ENCODE assay signal across 25 cellular contexts in the genomic region with DNA sequence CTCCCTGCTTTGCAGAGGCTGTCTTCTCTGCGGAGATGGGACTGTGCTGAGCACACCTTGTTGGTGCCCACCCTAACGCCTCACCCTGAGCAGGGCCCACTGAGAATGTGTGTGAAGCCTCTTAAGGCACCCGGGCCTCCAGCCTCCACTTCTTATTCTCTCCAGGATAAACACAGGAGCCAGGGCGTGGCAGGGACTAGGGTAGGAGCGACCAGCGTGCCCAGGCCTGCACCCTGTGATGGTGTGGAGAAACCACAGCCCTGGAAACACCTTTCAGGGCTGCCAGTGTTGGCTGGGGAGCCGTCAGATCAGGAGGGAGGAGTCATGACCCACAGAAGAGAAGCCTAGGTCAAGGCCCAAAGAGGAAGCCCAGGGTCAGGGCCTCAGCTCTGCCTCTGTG. TPM values are rescaled to one million over a fixed set of nuclear protein-coding genes. Genes with fewer than 3 reads are reported as not detected.
DNase-seq lines count a peak whose midpoint lies in the region; ATAC-seq, FAIRE-seq and TF ChIP-seq lines count a peak whose summit lies in the region.
"Had no signal": no experiment of that assay in that cellular context is flagged by ENCODE, and none has a peak within 500 bp of the region (broad histone marks: within the 10 kb centered on the region; RNA-seq: fewer than 3 reads in every experiment).

No MANE protein-coding gene starts in this region.

- no peak for FAIRE-seq in small intestine (lab: Jason Lieb, UNC)

- H3K4me1 Mint-ChIP-seq in activated CD8-positive, alpha-beta T cell treated with anti-CD3 and anti-CD28 coated beads for 36 hours (ENCODE audit: low read depth), result peaks cover 72% of the 10 kb centered on the region
- H3K4me1 Mint-ChIP-seq in activated CD8-positive, alpha-beta T cell treated with anti-CD3 and anti-CD28 coated beads, Interleukin-2, amount 10 ng/mL, durations not matched to agents 7 days and 5 days (ENCODE audit: low read depth), result peaks cover 46% of the 10 kb centered on the region
- H3K4me1 Mint-ChIP-seq in endodermal cell, result no peaks in the 10 kb centered on the region
- H3K4me1 Mint-ChIP-seq in CD8-positive, alpha-beta memory T cell, result peaks cover 0 to 2% (median 0%) of the 10 kb centered on the region in 3 donors
- H3K4me1 Mint-ChIP-seq: neural crest cell had no signal

- H3K27ac Mint-ChIP-seq in activated CD8-positive, alpha-beta T cell treated with anti-CD3 and anti-CD28 coated beads for 36 hours, result peak overlapping the region; percentile 25
- no peak overlapping the region for H3K27ac Mint-ChIP-seq in activated CD8-positive, alpha-beta T cell treated with anti-CD3 and anti-CD28 coated beads, Interleukin-2, amount 10 ng/mL, durations not matched to agents 7 days and 5 days
- no peak overlapping the region for H3K27ac Mint-ChIP-seq in endodermal cell
- no peak overlapping the region for H3K27ac Mint-ChIP-seq in CD8-positive, alpha-beta memory T cell
- H3K27ac Mint-ChIP-seq: activated naive CD8-positive, alpha-beta T cell; effector memory CD8-positive, alpha-beta T cell had no signal

- intact Hi-C loops in activated CD8-positive, alpha-beta T cell treated with anti-CD3 and anti-CD28 coated beads for 36 hours (cut with micrococcal nuclease), result loop anchor here (10.0 kb wide), 1 partner anchor 81 kb away; no protein-coding TSS in a partner anchor

- no peak for TF ChIP-seq POLR2A in upper lobe of left lung (IDR thresholded peaks at IDR 0.05)

- H3K27ac ChIP-seq in RWPE1 (peak overlapping the region; percentile 92), endodermal cell (ENCODE audit: low read depth, low read length) (no peak overlapping the region), small intestine (ENCODE audit: low read depth in 1 of 2, low read length in 1 of 2) (peak overlapping the region in 1 of 2 donors; percentile 3), upper lobe of left lung (no peak overlapping the region)
- no peak overlapping the region for H3K27ac ChIP-seq in CD8-positive, alpha-beta memory T cell (ENCODE audit: low read depth, low read length)
- H3K27ac ChIP-seq: C4-2B, left lung, Peyer's patch, upper lobe of right lung had no signal

- no peaks in the 10 kb centered on the region for H3K9me3 Mint-ChIP-seq in activated CD8-positive, alpha-beta T cell treated with anti-CD3 and anti-CD28 coated beads for 36 hours
- H3K9me3 Mint-ChIP-seq in activated CD8-positive, alpha-beta T cell treated with anti-CD3 and anti-CD28 coated beads, Interleukin-2, amount 10 ng/mL, durations not matched to agents 7 days and 5 days (ENCODE audit: insufficient read depth), result no peaks in the 10 kb centered on the region
- no peaks in the 10 kb centered on the region for H3K9me3 Mint-ChIP-seq in endodermal cell
- no peaks in the 10 kb centered on the region for H3K9me3 Mint-ChIP-seq in CD8-positive, alpha-beta memory T cell
- H3K9me3 Mint-ChIP-seq: effector memory CD8-positive, alpha-beta T cell; neural crest cell had no signal

- 88 to 98% methylated on average over 6 to 7 of the region's 7 CpGs for WGBS in endodermal cell (ENCODE audit: insufficient coverage in 1 of 2, insufficient read length in 1 of 2), 2 experiments
- WGBS in small intestine, 3 donors, result 47 to 68% (median 64%) methylated on average over 7 of the region's 7 CpGs
- WGBS in upper lobe of left lung, 2 donors, result 75 to 84% methylated on average over 5 to 7 of the region's 7 CpGs

- H3K4me1 ChIP-seq in endodermal cell (ENCODE audit: control insufficient read depth, insufficient read depth, low read length), result no peaks in the 10 kb centered on the region
- H3K4me1 ChIP-seq in small intestine (ENCODE audit: control insufficient read depth in 2 of 2, insufficient read depth in 1 of 2, low read depth in 1 of 2, low read length in 1 of 2), result peaks cover 0 to 9% of the 10 kb centered on the region in 2 donors
- peaks cover 0 to 11% (median 8%) of the 10 kb centered on the region in 4 donors for H3K4me1 ChIP-seq in upper lobe of left lung
- H3K4me1 ChIP-seq in CD8-positive, alpha-beta memory T cell (ENCODE audit: insufficient read depth, low read length), result no peaks in the 10 kb centered on the region

- H3K9me3 ChIP-seq in endodermal cell (ENCODE audit: control insufficient read depth, low read length), result no peaks in the 10 kb centered on the region
- H3K9me3 ChIP-seq in small intestine (ENCODE audit: control insufficient read depth, low read depth), result no peaks in the 10 kb centered on the region
- H3K9me3 ChIP-seq in upper lobe of left lung, result no peaks in the 10 kb centered on the region
- no peaks in the 10 kb centered on the region for H3K9me3 ChIP-seq in CD8-positive, alpha-beta memory T cell (ENCODE audit: low read length)
- H3K9me3 ChIP-seq: left lung, Peyer's patch, upper lobe of right lung had no signal

- H3K36me3 ChIP-seq in endodermal cell (ENCODE audit: control insufficient read depth, insufficient read depth, low read length) (no peaks in the 10 kb centered on the region), small intestine (ENCODE audit: control insufficient read depth in 2 of 2, insufficient read depth in 2 of 2, low read length in 2 of 2) (peaks cover 5 to 12% of the 10 kb centered on the region in 2 donors), upper lobe of left lung (peaks cover 0 to 10% (median 5%) of the 10 kb centered on the region in 4 donors)
- H3K36me3 ChIP-seq in CD8-positive, alpha-beta memory T cell (ENCODE audit: insufficient read depth, low read length), result no peaks in the 10 kb centered on the region

- no peak for TF ChIP-seq CTCF in activated CD8-positive, alpha-beta T cell treated with anti-CD3 and anti-CD28 coated beads for 36 hours (IDR thresholded peaks at IDR 0.05)
- TF ChIP-seq CTCF in RWPE1 (conservative IDR thresholded peaks at IDR 0.05; ENCODE audit: low read depth), result no peak
- TF ChIP-seq CTCF in endodermal cell (conservative IDR thresholded peaks at IDR 0.05), result no peak
- TF ChIP-seq CTCF in upper lobe of left lung (IDR thresholded peaks at IDR 0.05), result no peak

- H3K4me3 ChIP-seq in endodermal cell (ENCODE audit: low read length), result no peak overlapping the region
- H3K4me3 ChIP-seq in small intestine (ENCODE audit: low read depth in 1 of 2, low read length in 2 of 2), result no peak overlapping the region
- H3K4me3 ChIP-seq in upper lobe of left lung, result no peak overlapping the region
- no peak overlapping the region for H3K4me3 ChIP-seq in CD8-positive, alpha-beta memory T cell (ENCODE audit: low read length)
- H3K4me3 ChIP-seq: left lung, Peyer's patch, smooth muscle cell, upper lobe of right lung had no signal

- peaks cover 74% of the 10 kb centered on the region for H3K36me3 Mint-ChIP-seq in activated CD8-positive, alpha-beta T cell treated with anti-CD3 and anti-CD28 coated beads for 36 hours (ENCODE audit: low read depth)
- H3K36me3 Mint-ChIP-seq in activated CD8-positive, alpha-beta T cell treated with anti-CD3 and anti-CD28 coated beads, Interleukin-2, amount 10 ng/mL, durations not matched to agents 7 days and 5 days (ENCODE audit: low read depth), result peaks cover 25% of the 10 kb centered on the region
- no peaks in the 10 kb centered on the region for H3K36me3 Mint-ChIP-seq in endodermal cell (ENCODE audit: low read depth)
- no peaks in the 10 kb centered on the region for H3K36me3 Mint-ChIP-seq in CD8-positive, alpha-beta memory T cell

- no peaks in the 10 kb centered on the region for H3K27me3 Mint-ChIP-seq in activated CD8-positive, alpha-beta T cell treated with anti-CD3 and anti-CD28 coated beads for 36 hours
- no peaks in the 10 kb centered on the region for H3K27me3 Mint-ChIP-seq in activated CD8-positive, alpha-beta T cell treated with anti-CD3 and anti-CD28 coated beads, Interleukin-2, amount 10 ng/mL, durations not matched to agents 7 days and 5 days (ENCODE audit: low read depth)
- peaks cover 6% of the 10 kb centered on the region for H3K27me3 Mint-ChIP-seq in endodermal cell (ENCODE audit: insufficient read depth)
- H3K27me3 Mint-ChIP-seq in CD8-positive, alpha-beta memory T cell, result no peaks in the 10 kb centered on the region
- H3K27me3 Mint-ChIP-seq: activated naive CD8-positive, alpha-beta T cell; effector memory CD8-positive, alpha-beta T cell had no signal

- POLR2A ChIA-PET in activated CD8-positive, alpha-beta T cell treated with anti-CD3 and anti-CD28 coated beads for 36 hours (lab: Charles Lee), result interaction anchor here (0.9 to 3.0 kb wide), 4 partner anchors 8 to 43 kb away, joined by 3 to 15 read pairs (median 6); partner anchors contain the start of gene VDR
- POLR2A ChIA-PET in activated CD8-positive, alpha-beta T cell treated with anti-CD3 and anti-CD28 coated beads, Interleukin-2, amount 10 ng/mL, durations not matched to agents 7 days and 5 days (lab: Charles Lee), result interaction anchor here (0.5 kb wide), 1 partner anchor 108 kb away, joined by 3 read pairs; no protein-coding TSS in a partner anchor
- POLR2A ChIA-PET in RWPE1 (lab: Yijun Ruan, JAX; ENCODE audit: low non-redundant PET), result no interaction called here
- POLR2A ChIA-PET in CD8-positive, alpha-beta memory T cell (lab: Charles Lee), result no interaction called here

- H3K27me3 ChIP-seq in endodermal cell (ENCODE audit: control insufficient read depth, insufficient read depth, low read length, poor library complexity, severe bottlenecking) (no peaks in the 10 kb centered on the region), small intestine (ENCODE audit: control insufficient read depth in 2 of 2, insufficient read depth in 2 of 2, low read length in 2 of 2) (no peaks in the 10 kb centered on the region), upper lobe of left lung (no peaks in the 10 kb centered on the region)
- H3K27me3 ChIP-seq in CD8-positive, alpha-beta memory T cell (ENCODE audit: insufficient read depth, low read length, poor library complexity, severe bottlenecking), result no peaks in the 10 kb centered on the region
- H3K27me3 ChIP-seq: left lung, Peyer's patch, upper lobe of right lung had no signal

- TF ChIP-seq EP300 in upper lobe of left lung (IDR thresholded peaks at IDR 0.05), result no peak

- no peak overlapping the region for H3K9ac ChIP-seq in endodermal cell (ENCODE audit: extremely low read depth, low read length, poor library complexity, severe bottlenecking)

- no peak for DNase-seq in activated CD8-positive, alpha-beta T cell treated with anti-CD3 and anti-CD28 coated beads for 36 hours
- no peak for DNase-seq in activated CD8-positive, alpha-beta T cell treated with anti-CD3 and anti-CD28 coated beads, Interleukin-2, amount 10 ng/mL, durations not matched to agents 7 days and 5 days
- DNase-seq in RWPE1 (ENCODE audit: low spot score) (peak; percentile 94), endodermal cell (peak; percentile 35), small intestine (peak; percentile 28), SKM-1 (lab: John Stamatoyannopoulos, UW; ENCODE audit: unreplicated experiment) (no peak), upper lobe of left lung (no peak)
- DNase-seq in CD8-positive, alpha-beta memory T cell, result no peak
- DNase-seq: activated CD4-positive, CD25-positive, alpha-beta regulatory T cell treated with anti-CD3 and anti-CD28 coated beads, Interleukin-2, amount 50 U/mL, for 72 hours; activated CD8-positive, alpha-beta memory T cell treated with anti-CD3 and anti-CD28 coated beads, Interleukin-2, amount 50 U/mL, for 48 hours; DMS 273 treated with DMSO at 0.1 percent for 48 hours; effector memory CD8-positive, alpha-beta T cell; HCEC 1CT; head of caudate nucleus; left lung; NCI-H1048; NCI-H187 treated with DMSO at 0.1 percent for 48 hours; Peyer's patch; stimulated activated CD4-positive, alpha-beta T cell treated with anti-CD3 and anti-CD28 coated beads, Interleukin-4, amount 100 ng/mL, for 1 hour; T1000; upper lobe of right lung had no signal

- ATAC-seq in activated CD8-positive, alpha-beta T cell treated with anti-CD3 and anti-CD28 coated beads for 36 hours, result no peak
- no peak for ATAC-seq in activated CD8-positive, alpha-beta T cell treated with anti-CD3 and anti-CD28 coated beads, Interleukin-2, amount 10 ng/mL, durations not matched to agents 7 days and 5 days
- no peak for ATAC-seq in upper lobe of left lung (ENCODE audit: low FRiP score in 2 of 2)
- ATAC-seq: effector memory CD8-positive, alpha-beta T cell; left lung; upper lobe of right lung had no signal

- CTCF ChIA-PET in activated CD8-positive, alpha-beta T cell treated with anti-CD3 and anti-CD28 coated beads for 36 hours (lab: Charles Lee), result interaction anchor here (0.6 to 3.7 kb wide), 4 partner anchors 20 to 121 kb away, joined by 3 to 22 read pairs (median 12); partner anchors contain the start of gene VDR
- CTCF ChIA-PET in activated CD8-positive, alpha-beta T cell treated with anti-CD3 and anti-CD28 coated beads, Interleukin-2, amount 10 ng/mL, durations not matched to agents 7 days and 5 days (lab: Charles Lee), result interaction anchor here (1.4 to 4.4 kb wide), 5 partner anchors 20 to 121 kb away, joined by 3 to 22 read pairs (median 8); partner anchors contain the start of gene TMEM106C
- CTCF ChIA-PET in RWPE1 (lab: Yijun Ruan, JAX), result no interaction called here
- CTCF ChIA-PET in CD8-positive, alpha-beta memory T cell (lab: Charles Lee), result interaction anchor here (1.3 kb wide), 1 partner anchor 16 kb away, joined by 3 read pairs; no protein-coding TSS in a partner anchor

- no peak overlapping the region for H3K4me3 Mint-ChIP-seq in activated CD8-positive, alpha-beta T cell treated with anti-CD3 and anti-CD28 coated beads for 36 hours
- no peak overlapping the region for H3K4me3 Mint-ChIP-seq in activated CD8-positive, alpha-beta T cell treated with anti-CD3 and anti-CD28 coated beads, Interleukin-2, amount 10 ng/mL, durations not matched to agents 7 days and 5 days
- H3K4me3 Mint-ChIP-seq in endodermal cell, result no peak overlapping the region
- no peak overlapping the region for H3K4me3 Mint-ChIP-seq in CD8-positive, alpha-beta memory T cell
- H3K4me3 Mint-ChIP-seq: activated naive CD8-positive, alpha-beta T cell; effector memory CD8-positive, alpha-beta T cell; neural crest cell had no signal

RNA-seq across cellular contexts. Expression of gene VDR, which starts 41.3 kb away (rescaled TPM):
- total RNA-seq in activated CD8-positive, alpha-beta T cell treated with anti-CD3 and anti-CD28 coated beads for 36 hours, result 10 to 100 TPM; 84.6 to 86.4 TPM
- total RNA-seq in activated CD8-positive, alpha-beta T cell treated with anti-CD3 and anti-CD28 coated beads, Interleukin-2, amount 10 ng/mL, durations not matched to agents 7 days and 5 days, result 10 to 100 TPM; 13.2 to 14.5 TPM
- under 1 TPM in 1 of 2 donors, not detected in 1; 0.04 TPM for total RNA-seq in endodermal cell
- not detected for polyA plus RNA-seq in endodermal cell (2013, experiment 1 of 2)
- polyA plus RNA-seq in endodermal cell (2013, experiment 2 of 2), result not detected
- polyA plus RNA-seq in small intestine, result 10 to 100 TPM; 36.7 to 61.0 (median 47.0) TPM
- 10 to 100 TPM; 23.0 to 41.1 (median 27.5) TPM for total RNA-seq in upper lobe of left lung
- 10 to 100 TPM; 79.6 to 83.4 TPM for total RNA-seq in CD8-positive, alpha-beta memory T cell
- 0.54 TPM for polyA plus RNA-seq in CD8-positive, alpha-beta memory T cell
- total RNA-seq: neural crest cell had no signal

RNA-seq across cellular contexts. Expression of gene HDAC7, which starts 43.8 kb away (rescaled TPM):
- total RNA-seq in activated CD8-positive, alpha-beta T cell treated with anti-CD3 and anti-CD28 coated beads for 36 hours, result 100 to 1,000 TPM; 373 to 382 TPM
- 100 to 1,000 TPM; 180 to 207 TPM for total RNA-seq in activated CD8-positive, alpha-beta T cell treated with anti-CD3 and anti-CD28 coated beads, Interleukin-2, amount 10 ng/mL, durations not matched to agents 7 days and 5 days
- 100 to 1,000 TPM; 146 to 154 TPM for total RNA-seq in endodermal cell
- polyA plus RNA-seq in endodermal cell (2013, experiment 1 of 2), result 73.0 TPM
- polyA plus RNA-seq in endodermal cell (2013, experiment 2 of 2), result 68.5 TPM
- 10 to 100 TPM in 1 of 3 donors, 1 to 10 TPM in 2; 2.2 to 30.3 (median 6.2) TPM for polyA plus RNA-seq in small intestine
- 100 to 1,000 TPM in 4 of 6 donors, 10 to 100 TPM in 2; 66.6 to 164 (median 126) TPM for total RNA-seq in upper lobe of left lung
- total RNA-seq in CD8-positive, alpha-beta memory T cell, result 100 to 1,000 TPM; 206 to 207 TPM
- 23.1 TPM for polyA plus RNA-seq in CD8-positive, alpha-beta memory T cell

Comparison
In these comparisons a context has a peak if more than half of its experiments do, and no peak if none do; other contexts are left out.
1. DNase-seq: peak in RWPE1 (single experiment), endodermal cell (single experiment) and small intestine (single experiment); none in activated CD8-positive, alpha-beta T cell treated with anti-CD3 and anti-CD28 coated beads for 36 hours (single experiment), activated CD8-positive, alpha-beta T cell treated with anti-CD3 and anti-CD28 coated beads, Interleukin-2, amount 10 ng/mL, durations not matched to agents 7 days and 5 days (single experiment), SKM-1 (single experiment), upper lobe of left lung (0 of 2) and CD8-positive, alpha-beta memory T cell (0 of 5).
2. RNA of gene VDR, which starts 41.3 kb away (total RNA-seq): 84.6 to 86.4 TPM in activated CD8-positive, alpha-beta T cell treated with anti-CD3 and anti-CD28 coated beads for 36 hours, 79.6 to 83.4 TPM in CD8-positive, alpha-beta memory T cell, 23.0 to 41.1 TPM in upper lobe of left lung and 13.2 to 14.5 TPM in activated CD8-positive, alpha-beta T cell treated with anti-CD3 and anti-CD28 coated beads, Interleukin-2, amount 10 ng/mL, durations not matched to agents 7 days and 5 days; 0.04 TPM in endodermal cell; every median in the first group is over 10 times any median in the second.
3. POLR2A ChIA-PET loops: an anchor here in activated CD8-positive, alpha-beta T cell treated with anti-CD3 and anti-CD28 coated beads for 36 hours (0.9 to 3.0 kb wide) and activated CD8-positive, alpha-beta T cell treated with anti-CD3 and anti-CD28 coated beads, Interleukin-2, amount 10 ng/mL, durations not matched to agents 7 days and 5 days (0.5 kb wide); none called in RWPE1 and CD8-positive, alpha-beta memory T cell.